ENCODE assay signal across 32 cellular contexts in genomic region chr4:73034896-73035295, GRCh38.
"Had no signal": no experiment of that assay in that cellular context is flagged by ENCODE, and none has a peak within 500 bp of the region (broad histone marks: within the 10 kb centered on the region; RNA-seq: fewer than 3 reads in every experiment).

No MANE protein-coding gene starts in this region.

- H3K27ac ChIP-seq: adrenal gland, ascending aorta, brain microvascular endothelial cell, esophagus squamous epithelium, pancreas, prostate gland, suprapubic skin, tibial artery had no signal

- ATAC-seq: activated CD4-positive, alpha-beta T cell treated with anti-CD3 and anti-CD28 coated beads for 36 hours; activated CD8-positive, alpha-beta memory T cell treated with anti-CD3 and anti-CD28 coated beads, Interleukin-2, amount 10 ng/mL, durations not matched to agents 7 days and 5 days; activated CD8-positive, alpha-beta T cell treated with anti-CD3 and anti-CD28 coated beads, Interleukin-2, amount 10 ng/mL, durations not matched to agents 7 days and 5 days; activated naive CD4-positive, alpha-beta T cell treated with anti-CD3 and anti-CD28 coated beads, Interleukin-2, amount 50 U/mL, for 72 hours; activated T-cell treated with anti-CD3 and anti-CD28 coated beads, Interleukin-2, amount 50 U/mL, for 72 hours; left cardiac atrium; left ventricle myocardium superior; naive thymus-derived CD4-positive, alpha-beta T cell; pancreas; sciatic nerve; stimulated activated memory B cell treated with anti-CD40 and anti-IgM and Interleukin-4, amounts not matched to agents 10 μg/mL and 1 μg/mL and 100 μg/mL, for 72 hours had no signal

- H3K4me1 ChIP-seq: adrenal gland, ascending aorta, esophagus squamous epithelium, pancreas, prostate gland, suprapubic skin, tibial artery had no signal

- FAIRE-seq: frontal cortex, keratinocyte, pancreas had no signal

- DNase-seq: activated CD4-positive, alpha-beta T cell treated with anti-CD3 and anti-CD28 coated beads for 36 hours; activated CD4-positive, CD25-positive, alpha-beta regulatory T cell; activated CD8-positive, alpha-beta memory T cell treated with anti-CD3 and anti-CD28 coated beads, Interleukin-2, amount 10 ng/mL, durations not matched to agents 7 days and 5 days; activated CD8-positive, alpha-beta T cell treated with anti-CD3 and anti-CD28 coated beads, Interleukin-2, amount 10 ng/mL, durations not matched to agents 7 days and 5 days; activated naive CD4-positive, alpha-beta T cell; activated T-cell treated with anti-CD3 and anti-CD28 coated beads for 4 hours; activated T-cell treated with anti-CD3 and anti-CD28 coated beads, Interleukin-2, amount 50 U/mL, for 72 hours; adrenal gland; brain microvascular endothelial cell; caudate nucleus; endodermal cell; esophagus squamous epithelium; left cardiac atrium; left ventricle myocardium superior; midbrain; naive thymus-derived CD4-positive, alpha-beta T cell; nucleus accumbens; pancreas; retina; stimulated activated CD4-positive, alpha-beta T cell treated with anti-CD3 and anti-CD28 coated beads, Interleukin-1b, Interleukin-23, amount 100 ng/mL, for 48 hours; stimulated activated CD4-positive, alpha-beta T cell treated with anti-CD3 and anti-CD28 coated beads, Interleukin-4, amount 100 ng/mL, for 4 hours; stimulated activated CD8-positive, alpha-beta memory T cell treated with anti-CD3 and anti-CD28 coated beads, Interleukin-4, amount 100 ng/mL, for 48 hours; tibial artery had no signal

- H3K4me3 ChIP-seq: adrenal gland, ascending aorta, esophagus squamous epithelium, pancreas, prostate gland, smooth muscle cell, suprapubic skin, tibial artery had no signal

- H3K27me3 ChIP-seq: adrenal gland, ascending aorta, brain microvascular endothelial cell, esophagus squamous epithelium, pancreas, suprapubic skin, tibial artery had no signal

- H3K9me3 ChIP-seq: adrenal gland, pancreas, prostate gland had no signal

- H3K36me3 ChIP-seq: adrenal gland, ascending aorta, brain microvascular endothelial cell, esophagus squamous epithelium, pancreas, prostate gland, suprapubic skin had no signal

- H3K4me2 ChIP-seq: smooth muscle cell had no signal
